In genomic region chr1:16130827-16131226, GRCh38 we compare ENCODE assay signal across 23 cellular contexts. TPM values are rescaled to one million over a fixed set of nuclear protein-coding genes. Genes with fewer than 3 reads are reported as not detected.
A peak's percentile ranks its signal among the peaks of the same experiment; 100 is the strongest.
DNase-seq lines count a peak whose midpoint lies in the region; ATAC-seq and TF ChIP-seq lines count a peak whose summit lies in the region.
"Had no signal": no experiment of that assay in that cellular context is flagged by ENCODE, and none has a peak within 500 bp of the region (broad histone marks: within the 10 kb centered on the region; RNA-seq: fewer than 3 reads in every experiment).

No MANE protein-coding gene starts in this region.

- no peaks in the 10 kb centered on the region for H3K9me3 ChIP-seq in right atrium auricular region
- H3K9me3 ChIP-seq in endodermal cell (ENCODE audit: control insufficient read depth, low read length): no peaks in the 10 kb centered on the region
- peaks cover 0 to 2% of the 10 kb centered on the region in 2 donors for H3K9me3 ChIP-seq in neuronal stem cell (replicated peaks in 1 of 2; ENCODE audit: control insufficient read depth in 2 of 2, insufficient read depth in 1 of 2, low read depth in 1 of 2, low read length in 2 of 2)
- H3K9me3 ChIP-seq: BLaER1 had no signal

- TF ChIP-seq CTCF in right atrium auricular region (IDR thresholded peaks at IDR 0.05) (no peak), endodermal cell (conservative IDR thresholded peaks at IDR 0.05) (no peak)

- H4K8ac ChIP-seq in neuronal stem cell (ENCODE audit: low read depth, low read length): no peak overlapping the region

- H3K23ac ChIP-seq in neuronal stem cell (ENCODE audit: low read depth, low read length, poor library complexity): no peak overlapping the region

- H3K9me3 Mint-ChIP-seq in endodermal cell: no peaks in the 10 kb centered on the region
- H3K9me3 Mint-ChIP-seq: IgD-negative memory B cell had no signal

- no peaks in the 10 kb centered on the region for H3K4me1 Mint-ChIP-seq in endodermal cell
- H3K4me1 Mint-ChIP-seq: CD4-positive, CD25-positive, alpha-beta regulatory T cell; IgD-negative memory B cell had no signal

- no peak overlapping the region for H2BK5ac ChIP-seq in neuronal stem cell (ENCODE audit: low read length)

- H3K4ac ChIP-seq in neuronal stem cell (ENCODE audit: low read length): no peak overlapping the region

- no peak overlapping the region for H2BK120ac ChIP-seq in neuronal stem cell (ENCODE audit: low read depth, low read length)

- H3K9ac ChIP-seq in endodermal cell (ENCODE audit: extremely low read depth, low read length, poor library complexity, severe bottlenecking) (no peak overlapping the region), neuronal stem cell (ENCODE audit: low read depth, low read length, poor library complexity) (peak overlapping the region; percentile 24)
- H3K9ac ChIP-seq: BLaER1, KMS-11 had no signal

- peaks cover 78% of the 10 kb centered on the region for H3K36me3 Mint-ChIP-seq in endodermal cell (ENCODE audit: low read depth)
- H3K36me3 Mint-ChIP-seq: CD4-positive, CD25-positive, alpha-beta regulatory T cell had no signal

- peaks cover 83% of the 10 kb centered on the region for H3K36me3 ChIP-seq in right atrium auricular region
- peaks cover 98% of the 10 kb centered on the region for H3K36me3 ChIP-seq in endodermal cell (ENCODE audit: control insufficient read depth, insufficient read depth, low read length)
- H3K36me3 ChIP-seq in neuronal stem cell (replicated peaks in 1 of 2; ENCODE audit: control insufficient read depth in 2 of 2, insufficient read depth in 2 of 2, low read length in 2 of 2): peaks cover 86 to 98% of the 10 kb centered on the region in 2 donors
- H3K36me3 ChIP-seq: BLaER1 had no signal

- no peak overlapping the region for H3K4me2 ChIP-seq in neuronal stem cell (ENCODE audit: insufficient read depth, low read length, poor library complexity, severe bottlenecking)
- H3K4me2 ChIP-seq: BLaER1, KMS-11, PC-9 had no signal

- WGBS in endodermal cell (ENCODE audit: insufficient coverage in 1 of 2, insufficient read length in 1 of 2), 2 experiments: 94 to 96% methylated on average over 6 of the region's 6 CpGs
- WGBS in neuronal stem cell (ENCODE audit: extremely low coverage in 2 of 2, insufficient read length in 2 of 2, insufficient replicate concordance in 1 of 2), 2 donors: no CpG with 5 or more reads among the region's 6 CpGs

- H3K27ac ChIP-seq in right atrium auricular region (no peak overlapping the region), endodermal cell (ENCODE audit: low read depth, low read length) (no peak overlapping the region), neuronal stem cell (replicated peaks; ENCODE audit: low read length) (no peak overlapping the region)
- H3K27ac ChIP-seq: BLaER1, KMS-11, PC-9 had no signal

- no peak overlapping the region for H3K4me3 Mint-ChIP-seq in endodermal cell
- H3K4me3 Mint-ChIP-seq: CD4-positive, CD25-positive, alpha-beta regulatory T cell; IgD-negative memory B cell had no signal

- H3K27me3 Mint-ChIP-seq in endodermal cell (ENCODE audit: insufficient read depth): no peaks in the 10 kb centered on the region

- H3K14ac ChIP-seq in neuronal stem cell (ENCODE audit: low read length): no peak overlapping the region

- intact Hi-C loops in Right ventricle myocardium superior (cut with DNase I): no loop called here

- H3K4me3 ChIP-seq in right atrium auricular region (no peak overlapping the region), endodermal cell (ENCODE audit: low read length) (no peak overlapping the region), neuronal stem cell (ENCODE audit: low read length in 2 of 2) (peak overlapping the region in 1 of 2 donors; percentile 12)
- H3K4me3 ChIP-seq: BLaER1, PC-9 had no signal

- no peak overlapping the region for H2BK12ac ChIP-seq in neuronal stem cell (ENCODE audit: low read length)

- no peak overlapping the region for H2AK5ac ChIP-seq in neuronal stem cell (ENCODE audit: low read depth, low read length)

- no peak overlapping the region for H2AFZ ChIP-seq in neuronal stem cell (ENCODE audit: low read length)
- H2AFZ ChIP-seq: PC-9 had no signal

- H3K79me1 ChIP-seq in neuronal stem cell (ENCODE audit: low read depth, low read length): peaks cover 21% of the 10 kb centered on the region

- no peak overlapping the region for H2BK15ac ChIP-seq in neuronal stem cell (ENCODE audit: low read length)

- ATAC-seq in Right ventricle myocardium superior (ENCODE audit: poor library complexity) (peak; percentile 69), GM18870 (IDR thresholded peaks at IDR 0.05; ENCODE audit: unreplicated experiment) (no peak), GM18907 (IDR thresholded peaks at IDR 0.05; ENCODE audit: unreplicated experiment) (no peak)
- ATAC-seq: SK-N-SH treated with all-trans-retinoic acid at 6 μM for 48 hours had no signal

- DNase-seq in Right ventricle myocardium superior (no peak), right atrium auricular region (ENCODE audit: low spot score) (no peak), endodermal cell (no peak), neuronal stem cell (ENCODE audit: low spot score) (no peak), activated T-cell treated with anti-CD3 and anti-CD28 coated beads for 4 hours (no peak)
- DNase-seq: 8988T; ACHN; CD4-positive, CD25-positive, alpha-beta regulatory T cell; HCEC 1CT; MM.1S; NCI-H1417; NCI-H1694; NCI-H2081; NCI-H2227 treated with DMSO at 0.1 percent for 48 hours; NCI-H526 treated with DMSO at 0.1 percent for 48 hours; PC-9; RPMI8226 had no signal

- H3K4me1 ChIP-seq in right atrium auricular region: peaks cover 0 to 30% of the 10 kb centered on the region in 2 donors
- H3K4me1 ChIP-seq in endodermal cell (ENCODE audit: control insufficient read depth, insufficient read depth, low read length): no peaks in the 10 kb centered on the region
- H3K4me1 ChIP-seq in neuronal stem cell (ENCODE audit: control insufficient read depth in 2 of 2, insufficient read depth in 1 of 2, low read depth in 1 of 2, low read length in 2 of 2): peaks cover 0 to 5% of the 10 kb centered on the region in 2 donors

- H3K27me3 ChIP-seq in right atrium auricular region: no peaks in the 10 kb centered on the region
- H3K27me3 ChIP-seq in endodermal cell (ENCODE audit: control insufficient read depth, insufficient read depth, low read length, poor library complexity, severe bottlenecking): no peaks in the 10 kb centered on the region
- H3K27me3 ChIP-seq in neuronal stem cell (ENCODE audit: control insufficient read depth in 3 of 3, insufficient read depth in 3 of 3, low read depth in 1 of 3, low read length in 3 of 3): no peaks in the 10 kb centered on the region

- peak overlapping the region; percentile 79 for H3K27ac Mint-ChIP-seq in endodermal cell
- H3K27ac Mint-ChIP-seq: CD4-positive, CD25-positive, alpha-beta regulatory T cell; IgD-negative memory B cell had no signal

- H3K18ac ChIP-seq in neuronal stem cell (ENCODE audit: low read length): peak overlapping the region; percentile 44

- H4K91ac ChIP-seq in neuronal stem cell (ENCODE audit: low read depth, low read length, poor library complexity): no peak overlapping the region

RNA-seq across cellular contexts. Expression of gene EPHA2, which starts 25.0 kb away (rescaled TPM):
- total RNA-seq in Right ventricle myocardium superior (7.3 TPM), right atrium auricular region (10 to 100 TPM; 17.5 to 43.5 TPM), endodermal cell (10 to 100 TPM; 56.5 to 64.3 TPM)
- polyA plus RNA-seq in endodermal cell (2013, experiment 1 of 2): 56.0 TPM
- 56.3 TPM for polyA plus RNA-seq in endodermal cell (2013, experiment 2 of 2)
- 74.6 TPM for polyA plus RNA-seq in neuronal stem cell (2013, experiment 1 of 2)
- 73.7 TPM for polyA plus RNA-seq in neuronal stem cell (2013, experiment 2 of 2)
- total RNA-seq: CD4-positive, CD25-positive, alpha-beta regulatory T cell had no signal
- polyA plus RNA-seq: CD4-positive, CD25-positive, alpha-beta regulatory T cell; IgD-negative memory B cell had no signal

RNA-seq across cellular contexts. Expression of gene FAM131C, which starts 57.4 kb away (rescaled TPM):
- total RNA-seq in Right ventricle myocardium superior (4.5 TPM), right atrium auricular region (1 to 10 TPM; 5.2 to 8.7 TPM), endodermal cell (1 to 10 TPM in 1 of 2 donors, under 1 TPM in 1; 0.66 to 2.5 TPM)
- 3.7 TPM for polyA plus RNA-seq in endodermal cell (2013, experiment 1 of 2)
- 2.4 TPM for polyA plus RNA-seq in endodermal cell (2013, experiment 2 of 2)
- 8.9 TPM for polyA plus RNA-seq in neuronal stem cell (2013, experiment 1 of 2)
- polyA plus RNA-seq in neuronal stem cell (2013, experiment 2 of 2): 9.1 TPM
- total RNA-seq: CD4-positive, CD25-positive, alpha-beta regulatory T cell had no signal
- polyA plus RNA-seq: IgD-negative memory B cell had no signal
